Comparison of ENCODE assay signal across 8 cellular contexts in genomic region chr16:32116080-32116479, GRCh38.
DNase-seq lines count a peak whose midpoint lies in the region; ATAC-seq lines count a peak whose summit lies in the region.

No MANE protein-coding gene starts in this region.

- peak overlapping the region; percentile 69 to 89 for H3K4me3 ChIP-seq in aorta (ENCODE audit: low read length in 2 of 2)

- intact Hi-C loops in Right ventricle myocardium superior (cut with DNase I) (no loop called here), Right ventricle myocardium inferior (cut with DNase I) (no loop called here), aorta (cut with DNase I) (no loop called here)

- peak; percentile 26 for DNase-seq in Right ventricle myocardium superior
- DNase-seq in Right ventricle myocardium inferior (ENCODE audit: missing footprints) = no peak
- peak; percentile 32 for DNase-seq in activated T-cell treated with anti-CD3 and anti-CD28 coated beads, Interleukin-2, amount 50 U/mL, for 24 hours
- peak; percentile 27 to 46 (median 34) for DNase-seq in immature natural killer cell
- peak; percentile 17 to 71 for DNase-seq in aorta
- no peak for DNase-seq in GOT3 (lab: John Stamatoyannopoulos, UW)

- peaks cover 10% of the 10 kb centered on the region for H3K27me3 Mint-ChIP-seq in activated T-cell treated with anti-CD3 and anti-CD28 coated beads, Interleukin-2, amount 50 U/mL, for 24 hours
- H3K27me3 Mint-ChIP-seq in immature natural killer cell (ENCODE audit: low read depth in 3 of 3) = peaks cover 0 to 8% (median 4%) of the 10 kb centered on the region in 3 donors

- ATAC-seq in Right ventricle myocardium superior (ENCODE audit: poor library complexity) (no peak), Right ventricle myocardium inferior (no peak), aorta (ENCODE audit: low FRiP score) (no peak), HG03280 (IDR thresholded peaks at IDR 0.05; ENCODE audit: unreplicated experiment) (no peak), GM18517 (IDR thresholded peaks at IDR 0.05; ENCODE audit: unreplicated experiment) (no peak)

- H3K36me3 Mint-ChIP-seq in activated T-cell treated with anti-CD3 and anti-CD28 coated beads, Interleukin-2, amount 50 U/mL, for 24 hours (ENCODE audit: low read depth) = no peaks in the 10 kb centered on the region
- H3K36me3 Mint-ChIP-seq in immature natural killer cell = no peaks in the 10 kb centered on the region

- H3K9me3 Mint-ChIP-seq in activated T-cell treated with anti-CD3 and anti-CD28 coated beads, Interleukin-2, amount 50 U/mL, for 24 hours = no peaks in the 10 kb centered on the region
- no peaks in the 10 kb centered on the region for H3K9me3 Mint-ChIP-seq in immature natural killer cell

- no peak overlapping the region for H3K27ac ChIP-seq in aorta (ENCODE audit: low read depth in 1 of 2, low read length in 2 of 2)

- H3K27ac Mint-ChIP-seq in activated T-cell treated with anti-CD3 and anti-CD28 coated beads, Interleukin-2, amount 50 U/mL, for 24 hours = no peak overlapping the region
- no peak overlapping the region for H3K27ac Mint-ChIP-seq in immature natural killer cell

- H3K9me3 ChIP-seq in aorta (ENCODE audit: control insufficient read depth, low read length) = no peaks in the 10 kb centered on the region

- no peaks in the 10 kb centered on the region for H3K4me1 ChIP-seq in aorta (ENCODE audit: control insufficient read depth in 1 of 2, insufficient read depth in 2 of 2, low read length in 2 of 2)

- peaks cover 1% of the 10 kb centered on the region for H3K4me1 Mint-ChIP-seq in activated T-cell treated with anti-CD3 and anti-CD28 coated beads, Interleukin-2, amount 50 U/mL, for 24 hours (ENCODE audit: low read depth)
- H3K4me1 Mint-ChIP-seq in immature natural killer cell = no peaks in the 10 kb centered on the region

- H3K4me3 Mint-ChIP-seq in activated T-cell treated with anti-CD3 and anti-CD28 coated beads, Interleukin-2, amount 50 U/mL, for 24 hours = peak overlapping the region; percentile 71
- H3K4me3 Mint-ChIP-seq in immature natural killer cell = peak overlapping the region in 3 of 5 donors; percentile 25 to 69 (median 63)

- H3K36me3 ChIP-seq in aorta (ENCODE audit: control insufficient read depth in 1 of 2, insufficient read depth in 2 of 2, low read length in 1 of 2) = no peaks in the 10 kb centered on the region

- 1 to 2% methylated on average over 45 to 52 of the region's 52 CpGs for WGBS in aorta, 2 donors

- no peaks in the 10 kb centered on the region for H3K27me3 ChIP-seq in aorta (ENCODE audit: control insufficient read depth in 1 of 2, insufficient read depth in 2 of 2, low read length in 1 of 2)

Comparison
In these comparisons a context has a peak if more than half of its experiments do, and no peak if none do; other contexts are left out.
1. DNase-seq: peak in Right ventricle myocardium superior (single experiment), activated T-cell treated with anti-CD3 and anti-CD28 coated beads, Interleukin-2, amount 50 U/mL, for 24 hours (single experiment), immature natural killer cell (3 of 3) and aorta (2 of 2); none in Right ventricle myocardium inferior (single experiment) and GOT3 (single experiment).